In the genomic region with DNA sequence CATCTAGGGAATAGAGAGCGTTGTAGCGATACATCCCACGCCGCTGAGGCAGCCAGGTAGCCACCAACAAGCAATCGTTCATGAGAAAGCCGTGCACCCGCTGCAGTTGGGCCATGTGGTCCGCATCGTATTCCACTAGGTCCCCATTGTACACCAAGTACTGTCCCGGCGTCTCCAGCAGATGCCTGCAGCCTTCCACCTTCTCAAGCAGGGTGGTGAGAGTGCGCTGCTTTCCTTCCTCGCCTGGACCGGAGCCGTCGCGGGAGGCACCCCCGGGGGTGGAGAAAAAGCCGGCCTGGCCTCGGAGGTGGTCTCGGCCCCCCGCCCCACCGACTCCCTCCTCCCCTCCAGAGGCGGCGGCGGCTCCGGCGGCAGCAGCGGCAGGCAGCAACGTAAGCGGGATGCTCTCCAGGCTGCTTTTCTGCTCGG, we compare ENCODE assay signal across 8 cellular contexts. TPM values are rescaled to one million over a fixed set of nuclear protein-coding genes. Genes with fewer than 3 reads are reported as not detected.
A peak's percentile ranks its signal among the peaks of the same experiment; 100 is the strongest.
DNase-seq lines count a peak whose midpoint lies in the region; ATAC-seq and TF ChIP-seq lines count a peak whose summit lies in the region.

No MANE protein-coding gene starts in this region.

- TF ChIP-seq CTCF in GM12864 (IDR thresholded peaks at IDR 0.05; ENCODE audit: low read depth, low read length, missing control alignments) (no peak), fibroblast of lung (conservative IDR thresholded peaks at IDR 0.05 in 1 of 2, IDR thresholded peaks at IDR 0.05 in 1 of 2; ENCODE audit: low read depth in 1 of 2, low read length in 2 of 2) (no peak), osteoblast (IDR thresholded peaks at IDR 0.05; ENCODE audit: extremely low read depth, low read depth, low read length) (no peak)

- ATAC-seq in HG02571 (IDR thresholded peaks at IDR 0.05; ENCODE audit: unreplicated experiment), result peak; percentile 19

- peaks cover 71% of the 10 kb centered on the region for H3K79me2 ChIP-seq in fibroblast of lung (ENCODE audit: control insufficient read depth, insufficient read depth, low read length)
- H3K79me2 ChIP-seq in osteoblast (ENCODE audit: insufficient read depth, low read length), result peaks cover 84% of the 10 kb centered on the region

- peaks cover 1% of the 10 kb centered on the region for H3K36me3 ChIP-seq in fibroblast of lung (ENCODE audit: control insufficient read depth, insufficient read depth, low read length)
- peaks cover 3% of the 10 kb centered on the region for H3K36me3 ChIP-seq in osteoblast (ENCODE audit: insufficient read depth, low read length)

- H2AFZ ChIP-seq in fibroblast of lung (ENCODE audit: low read length) (peak overlapping the region; percentile 88), osteoblast (ENCODE audit: low read length) (peak overlapping the region; percentile 98)

- no peaks in the 10 kb centered on the region for H3K27me3 ChIP-seq in fibroblast of lung (ENCODE audit: control insufficient read depth, insufficient read depth, low read length)
- H3K27me3 ChIP-seq in osteoblast (ENCODE audit: insufficient read depth, low read length), result no peaks in the 10 kb centered on the region

- H3K9me3 ChIP-seq in fibroblast of lung (ENCODE audit: control insufficient read depth, insufficient read depth, low read depth, low read length) (no peaks in the 10 kb centered on the region), osteoblast (ENCODE audit: low read depth, low read length) (no peaks in the 10 kb centered on the region)

- peak overlapping the region; percentile 89 for H3K4me2 ChIP-seq in fibroblast of lung (ENCODE audit: extremely low read depth, insufficient read depth, low read length)
- peak overlapping the region; percentile 98 for H3K4me2 ChIP-seq in osteoblast (ENCODE audit: insufficient read depth, low read length)

- peak overlapping the region; percentile 98 for H3K9ac ChIP-seq in fibroblast of lung (ENCODE audit: insufficient read depth, low read length)

- no peaks in the 10 kb centered on the region for H3K4me1 ChIP-seq in fibroblast of lung (ENCODE audit: control insufficient read depth, extremely low read depth, insufficient read depth, low read length)
- peaks cover 40% of the 10 kb centered on the region for H3K4me1 ChIP-seq in osteoblast (ENCODE audit: insufficient read depth, low read length)

- DNase-seq in GM12864 (ENCODE audit: low read depth) (no peak), SW480 (ENCODE audit: low spot score) (peak; percentile 16), fibroblast of lung (ENCODE audit: low read depth in 2 of 2) (peak in 1 of 2 donors; percentile 18), osteoblast (ENCODE audit: insufficient read length, low spot score, missing footprints) (peak; percentile 74), SKM-1 (lab: John Stamatoyannopoulos, UW; ENCODE audit: unreplicated experiment) (no peak), NCI-H1417 treated with DMSO at 0.1 percent for 48 hours (lab: John Stamatoyannopoulos, UW) (no peak)
- DNase-seq in activated effector memory CD4-positive, alpha-beta T cell treated with Interleukin-2 at 50 U/mL for 16 hours, result no peak

- H4K20me1 ChIP-seq in fibroblast of lung (ENCODE audit: control insufficient read depth, extremely low read depth, insufficient read depth, low read length) (peaks cover 5% of the 10 kb centered on the region), osteoblast (ENCODE audit: insufficient read depth, low read length) (peaks cover 53% of the 10 kb centered on the region)

- peak overlapping the region; percentile 95 for H3K4me3 ChIP-seq in GM12864 (ENCODE audit: low read depth, low read length)
- peak overlapping the region; percentile 87 to 98 (median 96) for H3K4me3 ChIP-seq in fibroblast of lung (replicated peaks in 1 of 4; ENCODE audit: control extremely low read depth in 1 of 4, insufficient read depth in 1 of 4, low read depth in 3 of 4, low read length in 4 of 4)
- peak overlapping the region; percentile 95 for H3K4me3 ChIP-seq in osteoblast (ENCODE audit: insufficient read depth, low read length)

- H3K27ac ChIP-seq in fibroblast of lung (ENCODE audit: insufficient read depth, low read length) (peak overlapping the region; percentile 96), osteoblast (ENCODE audit: low read depth, low read length) (peak overlapping the region; percentile 97)

RNA-seq across cellular contexts. Expression of a gene that starts 0.6 kb away (rescaled TPM):
- 14.1 and 17.0 TPM in 2 replicates for total RNA-seq in fibroblast of lung
- 5.8 and 6.1 TPM in 2 replicates for polyA plus RNA-seq in fibroblast of lung
- polyA plus RNA-seq in fibroblast of lung (2012), result 5.3 TPM in 2 replicates
- polyA minus RNA-seq in fibroblast of lung (ENCODE audit: low replicate concordance), result 6.0 and 10.3 TPM in 2 replicates
- 14.4 and 16.3 TPM in 2 replicates for total RNA-seq in osteoblast

RNA-seq across cellular contexts. Expression of a gene that starts 1.0 kb away (rescaled TPM):
- total RNA-seq in fibroblast of lung (13.1 and 16.0 TPM in 2 replicates), osteoblast (15.3 and 17.0 TPM in 2 replicates)
- 7.6 and 9.5 TPM in 2 replicates for polyA plus RNA-seq in fibroblast of lung
- polyA plus RNA-seq in fibroblast of lung (2012), result 5.4 and 6.1 TPM in 2 replicates
- 1.9 and 7.3 TPM in 2 replicates for polyA minus RNA-seq in fibroblast of lung (ENCODE audit: low replicate concordance)

Comparison
In these comparisons a context has a peak if more than half of its experiments do, and no peak if none do; other contexts are left out.
1. DNase-seq: peak in SW480 (single experiment) and osteoblast (single experiment); none in GM12864 (single experiment), SKM-1 (single experiment), NCI-H1417 treated with DMSO at 0.1 percent for 48 hours (single experiment) and activated effector memory CD4-positive, alpha-beta T cell treated with Interleukin-2 at 50 U/mL for 16 hours (single experiment).
2. Peak in every context shown above with its lines, with median percentiles within 50 percentile points of each other: H3K4me3 ChIP-seq.